In the genomic region with DNA sequence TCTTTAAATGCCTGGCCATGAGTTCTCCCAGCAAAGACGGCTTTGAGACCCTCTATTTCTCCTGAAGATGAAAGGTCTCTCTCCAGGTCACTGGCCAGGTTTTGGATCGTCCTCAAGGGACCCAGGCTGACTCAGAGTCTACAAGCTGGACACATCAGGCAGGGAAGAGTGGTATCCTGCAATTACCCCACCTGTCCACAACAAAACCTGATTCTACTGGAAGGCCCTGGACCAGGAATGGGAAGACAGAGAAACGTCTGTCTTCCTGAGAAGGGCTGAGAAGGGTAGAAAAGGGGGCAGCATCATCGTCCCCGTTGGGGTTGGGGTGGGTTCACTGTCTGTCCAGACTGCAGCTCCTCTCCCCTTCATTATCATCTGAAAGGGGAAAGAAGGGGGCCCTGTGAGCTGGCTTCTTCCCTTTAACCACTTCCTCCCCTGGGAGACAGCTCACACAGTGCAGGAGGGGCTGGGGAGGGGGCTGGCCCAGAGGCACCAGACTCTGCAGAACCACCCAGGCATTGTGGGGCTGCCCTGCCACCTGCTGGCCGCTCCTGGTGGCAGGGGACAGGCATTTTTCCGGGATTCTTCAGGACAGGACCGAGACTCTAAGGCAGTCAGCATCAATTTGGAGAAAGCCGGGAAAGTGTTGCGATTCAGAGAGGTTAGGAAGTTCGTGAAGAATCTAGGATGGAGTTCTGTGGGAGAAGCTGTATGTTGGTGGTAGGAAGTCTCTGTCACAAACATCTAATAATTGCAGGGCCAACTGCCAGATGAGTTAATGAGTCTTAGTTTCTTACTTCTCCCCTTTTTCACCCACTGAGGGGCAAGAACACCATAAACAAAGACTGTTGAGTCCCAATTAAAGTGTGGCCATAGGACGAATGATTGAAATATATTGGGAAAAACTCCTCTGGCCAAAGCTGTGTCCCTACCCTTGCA, we compare ENCODE assay signal across 9 cellular contexts. TPM values are rescaled to one million over a fixed set of nuclear protein-coding genes. Genes with fewer than 3 reads are reported as not detected.
DNase-seq lines count a peak whose midpoint lies in the region; ATAC-seq and TF ChIP-seq lines count a peak whose summit lies in the region.
"Had no signal": no experiment of that assay in that cellular context is flagged by ENCODE, and none has a peak within 500 bp of the region (broad histone marks: within the 10 kb centered on the region; RNA-seq: fewer than 3 reads in every experiment).

No MANE protein-coding gene starts in this region.

- no peaks in the 10 kb centered on the region for H3K9me3 Mint-ChIP-seq in activated T-helper 17 cell treated with anti-CD3 and anti-CD28 coated beads, Interleukin-2, amount 50 U/mL, for 72 hours

- no peak for TF ChIP-seq POLR2A in ovary (IDR thresholded peaks at IDR 0.05)

- H3K36me3 Mint-ChIP-seq in activated T-helper 17 cell treated with anti-CD3 and anti-CD28 coated beads, Interleukin-2, amount 50 U/mL, for 72 hours (ENCODE audit: low read depth): no peaks in the 10 kb centered on the region
- H3K36me3 Mint-ChIP-seq: activated naive CD8-positive, alpha-beta T cell had no signal

- H3K27ac Mint-ChIP-seq in activated T-helper 17 cell treated with anti-CD3 and anti-CD28 coated beads, Interleukin-2, amount 50 U/mL, for 72 hours: no peak overlapping the region
- H3K27ac Mint-ChIP-seq: activated naive CD8-positive, alpha-beta T cell had no signal

- H3K27me3 ChIP-seq in ovary: no peaks in the 10 kb centered on the region

- H3K4me1 Mint-ChIP-seq in activated T-helper 17 cell treated with anti-CD3 and anti-CD28 coated beads, Interleukin-2, amount 50 U/mL, for 72 hours: no peaks in the 10 kb centered on the region

- ATAC-seq in activated T-helper 17 cell treated with anti-CD3 and anti-CD28 coated beads, Interleukin-2, amount 50 U/mL, for 72 hours (replicated peaks): peak; percentile 43
- peak; percentile 77 for ATAC-seq in Right ventricle myocardium inferior
- no peak for ATAC-seq in GM19351 (IDR thresholded peaks at IDR 0.05; ENCODE audit: unreplicated experiment)

- H3K27ac ChIP-seq in ovary: no peak overlapping the region

- no peak for TF ChIP-seq EP300 in ovary (IDR thresholded peaks at IDR 0.05)

- TF ChIP-seq CTCF in ovary (IDR thresholded peaks at IDR 0.05): peak; percentile 78 to 84 (median 80)

- WGBS in ovary, 3 donors: 28 to 40% (median 30%) methylated on average over 12 of the region's 12 CpGs

- DNase-seq in NK-92 treated with Interleukin-12 subunit alpha and Interleukin-12 subunit beta, amount 100 ng/mL, for 24 hours (lab: John Stamatoyannopoulos, UW): peak; percentile 4
- DNase-seq in NK-92 (lab: John Stamatoyannopoulos, UW; ENCODE audit: unreplicated experiment): no peak
- peak; percentile 6 for DNase-seq in NCI-H2227 treated with DMSO at 0.1 percent for 48 hours (lab: John Stamatoyannopoulos, UW)
- peak; percentile 78 for DNase-seq in Right ventricle myocardium inferior (ENCODE audit: missing footprints)
- DNase-seq in ovary: peak; percentile 22 to 74 (median 64)
- no peak for DNase-seq in NCI-H2081 treated with DMSO at 0.1 percent for 48 hours (lab: John Stamatoyannopoulos, UW)

- H3K4me1 ChIP-seq in ovary (ENCODE audit: insufficient read depth): no peaks in the 10 kb centered on the region

- H3K36me3 ChIP-seq in ovary: no peaks in the 10 kb centered on the region

- intact Hi-C loops in Right ventricle myocardium inferior (cut with DNase I): loop anchor here (1.0 to 5.0 kb wide), 2 partner anchors 338 to 471 kb away; no protein-coding TSS in a partner anchor
- intact Hi-C loops in ovary (cut with DNase I): loop anchor here in 3 of 4 donors (5.0 kb wide), 2 partner anchors 338 to 473 kb away; no protein-coding TSS in a partner anchor

- no peak overlapping the region for H3K4me3 ChIP-seq in ovary

- H3K4me3 Mint-ChIP-seq in activated T-helper 17 cell treated with anti-CD3 and anti-CD28 coated beads, Interleukin-2, amount 50 U/mL, for 72 hours: no peak overlapping the region
- H3K4me3 Mint-ChIP-seq: activated naive CD8-positive, alpha-beta T cell had no signal

- H3K9me3 ChIP-seq in ovary: no peaks in the 10 kb centered on the region

- peaks cover 11% of the 10 kb centered on the region for H3K27me3 Mint-ChIP-seq in activated T-helper 17 cell treated with anti-CD3 and anti-CD28 coated beads, Interleukin-2, amount 50 U/mL, for 72 hours
- H3K27me3 Mint-ChIP-seq: activated naive CD8-positive, alpha-beta T cell had no signal

RNA-seq across cellular contexts. Expression of gene SYN3, which starts 57.6 kb away (rescaled TPM):
- total RNA-seq in activated T-helper 17 cell treated with anti-CD3 and anti-CD28 coated beads, Interleukin-2, amount 50 U/mL, for 72 hours: not detected
- not detected for total RNA-seq in Right ventricle myocardium inferior
- total RNA-seq in ovary: 1 to 10 TPM in 1 of 7 donors, under 1 TPM in 4, not detected in 2; 0.28 to 1.9 (median 0.34) TPM
- under 1 TPM; 0.28 to 0.30 TPM for polyA plus RNA-seq in ovary

Comparison
In these comparisons a context has a peak if more than half of its experiments do, and no peak if none do; other contexts are left out.
1. DNase-seq: peak in NK-92 treated with Interleukin-12 subunit alpha and Interleukin-12 subunit beta, amount 100 ng/mL, for 24 hours (single experiment), NCI-H2227 treated with DMSO at 0.1 percent for 48 hours (single experiment), Right ventricle myocardium inferior (single experiment) and ovary (5 of 5); none in NK-92 (single experiment) and NCI-H2081 treated with DMSO at 0.1 percent for 48 hours (single experiment).